Comparison of ENCODE assay signal across 20 cellular contexts in genomic region chr3:37824954-37825328, GRCh38.
"Had no signal": no experiment of that assay in that cellular context is flagged by ENCODE, and none has a peak within 500 bp of the region (broad histone marks: within the 10 kb centered on the region; RNA-seq: fewer than 3 reads in every experiment).

No MANE protein-coding gene starts in this region.

- H3K27ac ChIP-seq: brain microvascular endothelial cell, coronary artery, parathyroid adenoma, spleen, testis had no signal

- H3K9me3 Mint-ChIP-seq: activated CD4-positive, alpha-beta T cell treated with anti-CD3 and anti-CD28 coated beads, Interleukin-2, amount 10 ng/mL, durations not matched to agents 24 days and 14 days; activated CD8-positive, alpha-beta T cell treated with anti-CD3 and anti-CD28 coated beads for 36 hours; activated naive CD4-positive, alpha-beta T cell treated with anti-CD3 and anti-CD28 coated beads for 36 hours; activated T-cell treated with anti-CD3 and anti-CD28 coated beads, Interleukin-2, amount 50 U/mL, for 24 hours; stimulated activated memory B cell treated with anti-CD40 and anti-IgM and Interleukin-4, amounts not matched to agents 10 μg/mL and 1 μg/mL and 100 μg/mL, for 72 hours; type B pancreatic cell had no signal

- H3K9me3 ChIP-seq: sigmoid colon, spleen, testis had no signal

- H3K4me1 Mint-ChIP-seq: activated CD4-positive, alpha-beta T cell treated with anti-CD3 and anti-CD28 coated beads, Interleukin-2, amount 10 ng/mL, durations not matched to agents 24 days and 14 days; nephron; stimulated activated memory B cell treated with anti-CD40 and anti-IgM and Interleukin-4, amounts not matched to agents 10 μg/mL and 1 μg/mL and 100 μg/mL, for 72 hours had no signal

- H3K4me1 ChIP-seq: parathyroid adenoma, spleen, testis had no signal

- H3K4me3 Mint-ChIP-seq: activated CD4-positive, alpha-beta T cell treated with anti-CD3 and anti-CD28 coated beads, Interleukin-2, amount 10 ng/mL, durations not matched to agents 24 days and 14 days; activated CD8-positive, alpha-beta T cell treated with anti-CD3 and anti-CD28 coated beads for 36 hours; activated naive CD4-positive, alpha-beta T cell treated with anti-CD3 and anti-CD28 coated beads for 36 hours; activated T-cell treated with anti-CD3 and anti-CD28 coated beads, Interleukin-2, amount 50 U/mL, for 24 hours; nephron; stimulated activated memory B cell treated with anti-CD40 and anti-IgM and Interleukin-4, amounts not matched to agents 10 μg/mL and 1 μg/mL and 100 μg/mL, for 72 hours; type B pancreatic cell had no signal

- DNase-seq: activated CD4-positive, alpha-beta T cell treated with anti-CD3 and anti-CD28 coated beads, Interleukin-2, amount 10 ng/mL, durations not matched to agents 24 days and 14 days; activated CD8-positive, alpha-beta T cell treated with anti-CD3 and anti-CD28 coated beads for 36 hours; activated naive CD4-positive, alpha-beta T cell treated with anti-CD3 and anti-CD28 coated beads for 36 hours; activated T-cell treated with anti-CD3 and anti-CD28 coated beads, Interleukin-2, amount 50 U/mL, for 24 hours; anterior cingulate cortex; brain microvascular endothelial cell; hypothalamus; kidney; midbrain; sigmoid colon; spleen; stimulated activated CD4-positive, alpha-beta T cell treated with anti-CD3 and anti-CD28 coated beads, Interleukin-4, amount 100 ng/mL, for 4 hours; T1000; testis had no signal

- H3K27me3 Mint-ChIP-seq: activated CD8-positive, alpha-beta T cell treated with anti-CD3 and anti-CD28 coated beads for 36 hours; type B pancreatic cell had no signal

- H3K36me3 ChIP-seq: brain microvascular endothelial cell, sigmoid colon had no signal

- H3K27me3 ChIP-seq: brain microvascular endothelial cell, sigmoid colon, spleen, testis had no signal

- H3K27ac Mint-ChIP-seq: activated CD4-positive, alpha-beta T cell treated with anti-CD3 and anti-CD28 coated beads, Interleukin-2, amount 10 ng/mL, durations not matched to agents 24 days and 14 days; activated CD8-positive, alpha-beta T cell treated with anti-CD3 and anti-CD28 coated beads for 36 hours; activated naive CD4-positive, alpha-beta T cell treated with anti-CD3 and anti-CD28 coated beads for 36 hours; activated T-cell treated with anti-CD3 and anti-CD28 coated beads, Interleukin-2, amount 50 U/mL, for 24 hours; nephron; stimulated activated memory B cell treated with anti-CD40 and anti-IgM and Interleukin-4, amounts not matched to agents 10 μg/mL and 1 μg/mL and 100 μg/mL, for 72 hours; type B pancreatic cell had no signal

- H3K4me3 ChIP-seq: coronary artery, lung, sigmoid colon, spleen, testis had no signal

- H3K36me3 Mint-ChIP-seq: stimulated activated memory B cell treated with anti-CD40 and anti-IgM and Interleukin-4, amounts not matched to agents 10 μg/mL and 1 μg/mL and 100 μg/mL, for 72 hours had no signal
